In the genomic region with DNA sequence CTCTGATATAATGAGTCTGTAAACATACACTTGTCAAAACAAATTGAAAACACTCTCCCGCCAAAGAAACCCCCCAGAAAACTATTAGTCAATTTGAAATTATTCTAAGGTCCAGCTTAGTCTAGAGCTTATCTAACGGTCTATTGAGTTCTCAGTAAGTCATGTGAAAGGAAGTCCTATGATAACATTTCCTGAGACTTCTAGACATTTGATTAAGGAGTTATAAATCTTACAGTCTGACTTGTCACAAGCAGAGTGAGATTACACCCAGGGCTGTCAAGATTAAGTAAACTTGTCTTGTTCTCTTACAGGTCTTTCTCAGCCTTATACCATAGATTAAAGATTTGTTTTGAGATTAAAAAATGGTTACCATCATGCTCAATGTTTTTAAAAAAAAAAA, we compare ENCODE assay signal across 10 cellular contexts.
DNase-seq lines count a peak whose midpoint lies in the region; ATAC-seq, FAIRE-seq and TF ChIP-seq lines count a peak whose summit lies in the region.
"Had no signal": no experiment of that assay in that cellular context is flagged by ENCODE, and none has a peak within 500 bp of the region (broad histone marks: within the 10 kb centered on the region; RNA-seq: fewer than 3 reads in every experiment).

No MANE protein-coding gene starts in this region.

- no peak overlapping the region for H2BK120ac ChIP-seq in trophoblast cell (ENCODE audit: insufficient read depth, low read length, poor library complexity)

- H3K4me2 ChIP-seq in trophoblast cell (ENCODE audit: low read length): no peak overlapping the region

- CTCF ChIA-PET in HEK293T (lab: Yijun Ruan, JAX): interaction anchor here (0.6 kb wide), 1 partner anchor 1276 kb away, joined by 3 read pairs; no protein-coding TSS in a partner anchor
- CTCF ChIA-PET in activated CD8-positive, alpha-beta T cell treated with anti-CD3 and anti-CD28 coated beads, Interleukin-2, amount 10 ng/mL, durations not matched to agents 7 days and 5 days (lab: Charles Lee): interaction anchor here (0.9 to 1.5 kb wide), 3 partner anchors 51 to 96 kb away, joined by 3 read pairs; no protein-coding TSS in a partner anchor
- CTCF ChIA-PET in naive thymus-derived CD4-positive, alpha-beta T cell (lab: Charles Lee): no interaction called here

- peak; percentile 6 for ATAC-seq in activated CD8-positive, alpha-beta T cell treated with anti-CD3 and anti-CD28 coated beads, Interleukin-2, amount 10 ng/mL, durations not matched to agents 7 days and 5 days
- ATAC-seq in naive thymus-derived CD4-positive, alpha-beta T cell: peak; percentile 41
- ATAC-seq in foreskin keratinocyte: no peak

- H3K4me1 ChIP-seq in naive thymus-derived CD4-positive, alpha-beta T cell (ENCODE audit: control insufficient read depth in 2 of 2, insufficient read depth in 2 of 2, low read length in 2 of 2): peaks cover 21 to 66% of the 10 kb centered on the region in 2 donors
- H3K4me1 ChIP-seq in foreskin keratinocyte (no peaks in the 10 kb centered on the region), trophoblast cell (ENCODE audit: control insufficient read depth in 1 of 2, insufficient read depth in 2 of 2, low read length in 2 of 2) (no peaks in the 10 kb centered on the region)

- H2AK5ac ChIP-seq in trophoblast cell (ENCODE audit: low read length): no peak overlapping the region

- H3K27me3 Mint-ChIP-seq in activated CD8-positive, alpha-beta T cell treated with anti-CD3 and anti-CD28 coated beads, Interleukin-2, amount 10 ng/mL, durations not matched to agents 7 days and 5 days (ENCODE audit: low read depth): no peaks in the 10 kb centered on the region
- H3K27me3 Mint-ChIP-seq in naive thymus-derived CD4-positive, alpha-beta T cell: peaks cover 0 to 56% (median 0%) of the 10 kb centered on the region in 5 donors

- H3K14ac ChIP-seq in trophoblast cell (ENCODE audit: low read length): no peak overlapping the region

- H2BK12ac ChIP-seq in trophoblast cell (ENCODE audit: low read length): no peak overlapping the region

- no peaks in the 10 kb centered on the region for H3K36me3 ChIP-seq in naive thymus-derived CD4-positive, alpha-beta T cell (ENCODE audit: control insufficient read depth in 2 of 3, insufficient read depth in 3 of 3, low read length in 3 of 3)
- H3K36me3 ChIP-seq in trophoblast cell (ENCODE audit: control insufficient read depth in 1 of 2, insufficient read depth in 2 of 2, low read length in 2 of 2): no peaks in the 10 kb centered on the region

- H3K9me3 Mint-ChIP-seq in activated CD8-positive, alpha-beta T cell treated with anti-CD3 and anti-CD28 coated beads, Interleukin-2, amount 10 ng/mL, durations not matched to agents 7 days and 5 days (ENCODE audit: insufficient read depth): no peaks in the 10 kb centered on the region
- peaks cover 0 to 8% (median 0%) of the 10 kb centered on the region in 11 donors for H3K9me3 Mint-ChIP-seq in naive thymus-derived CD4-positive, alpha-beta T cell

- H3K27ac ChIP-seq in naive thymus-derived CD4-positive, alpha-beta T cell (ENCODE audit: low read depth, low read length): peak overlapping the region; percentile 59
- H3K27ac ChIP-seq in foreskin keratinocyte (no peak overlapping the region), trophoblast cell (ENCODE audit: low read depth, low read length) (no peak overlapping the region)

- peak; percentile 47 for FAIRE-seq in GM18507 (lab: Jason Lieb, UNC)

- H3K27ac Mint-ChIP-seq in activated CD8-positive, alpha-beta T cell treated with anti-CD3 and anti-CD28 coated beads, Interleukin-2, amount 10 ng/mL, durations not matched to agents 7 days and 5 days: peak overlapping the region; percentile 95
- peak overlapping the region; percentile 85 to 97 (median 90) for H3K27ac Mint-ChIP-seq in naive thymus-derived CD4-positive, alpha-beta T cell

- H3K4me1 Mint-ChIP-seq in activated CD8-positive, alpha-beta T cell treated with anti-CD3 and anti-CD28 coated beads, Interleukin-2, amount 10 ng/mL, durations not matched to agents 7 days and 5 days (ENCODE audit: low read depth): peaks cover 66% of the 10 kb centered on the region
- H3K4me1 Mint-ChIP-seq in naive thymus-derived CD4-positive, alpha-beta T cell: peaks cover 31 to 96% (median 94%) of the 10 kb centered on the region in 7 donors

- H3K4me3 Mint-ChIP-seq in activated CD8-positive, alpha-beta T cell treated with anti-CD3 and anti-CD28 coated beads, Interleukin-2, amount 10 ng/mL, durations not matched to agents 7 days and 5 days: peak overlapping the region; percentile 73
- H3K4me3 Mint-ChIP-seq in naive thymus-derived CD4-positive, alpha-beta T cell: peak overlapping the region; percentile 51 to 85 (median 79)

- intact Hi-C loops in naive thymus-derived CD4-positive, alpha-beta T cell (cut with micrococcal nuclease): loop anchor here (2.0 to 10.0 kb wide), 11 partner anchors 97 to 500 kb away; partner anchors contain the start of gene EIF4E3 (in 1 of the 2)

- no peaks in the 10 kb centered on the region for H3K27me3 ChIP-seq in naive thymus-derived CD4-positive, alpha-beta T cell (ENCODE audit: control insufficient read depth in 2 of 2, insufficient read depth in 2 of 2, low read length in 2 of 2)
- H3K27me3 ChIP-seq in foreskin keratinocyte: peaks cover 5% of the 10 kb centered on the region
- H3K27me3 ChIP-seq in trophoblast cell (ENCODE audit: insufficient read depth, low read length): no peaks in the 10 kb centered on the region

- no peak overlapping the region for H2AFZ ChIP-seq in trophoblast cell (ENCODE audit: insufficient read depth, low read length, poor library complexity)

- no peak for TF ChIP-seq CTCF in foreskin keratinocyte (conservative IDR thresholded peaks at IDR 0.05)

- no peak overlapping the region for H4K12ac ChIP-seq in trophoblast cell (ENCODE audit: low read depth, low read length)

- DNase-seq in GM18507 (ENCODE audit: extremely low spot score, insufficient read length, low read depth): no peak
- DNase-seq in HEK293T (ENCODE audit: extremely low spot score): no peak
- DNase-seq in activated CD8-positive, alpha-beta T cell treated with anti-CD3 and anti-CD28 coated beads, Interleukin-2, amount 10 ng/mL, durations not matched to agents 7 days and 5 days: no peak
- DNase-seq in naive thymus-derived CD4-positive, alpha-beta T cell: peak in 2 of 9 donors; percentile 11 to 15
- no peak for DNase-seq in foreskin keratinocyte
- no peak for DNase-seq in trophoblast cell
- no peak for DNase-seq in effector CD4-positive, alpha-beta T cell
- DNase-seq in LoVo (ENCODE audit: low spot score): no peak
- DNase-seq: NCI-H774, occipital lobe had no signal

- no peak overlapping the region for H2BK5ac ChIP-seq in trophoblast cell (ENCODE audit: low read depth, low read length, poor library complexity)

- no peak overlapping the region for H4K91ac ChIP-seq in trophoblast cell (ENCODE audit: low read depth, low read length)

- POLR2A ChIA-PET in HEK293T (lab: Yijun Ruan, JAX): interaction anchor here (1.6 kb wide), 1 partner anchor 355 kb away, joined by 4 read pairs; no protein-coding TSS in a partner anchor
- POLR2A ChIA-PET in activated CD8-positive, alpha-beta T cell treated with anti-CD3 and anti-CD28 coated beads, Interleukin-2, amount 10 ng/mL, durations not matched to agents 7 days and 5 days (lab: Charles Lee): interaction anchor here (0.6 to 2.8 kb wide), 4 partner anchors 9 to 163 kb away, joined by 3 to 15 read pairs (median 6); no protein-coding TSS in a partner anchor
- POLR2A ChIA-PET in naive thymus-derived CD4-positive, alpha-beta T cell (lab: Charles Lee): interaction anchor here (0.6 to 1.7 kb wide), 4 partner anchors 10 to 268 kb away, joined by 3 to 4 read pairs (median 3); no protein-coding TSS in a partner anchor

- H3K9ac ChIP-seq in trophoblast cell (ENCODE audit: low read length): no peak overlapping the region

- no peak overlapping the region for H3K23ac ChIP-seq in trophoblast cell (ENCODE audit: low read length)

- no peaks in the 10 kb centered on the region for H3K9me3 ChIP-seq in naive thymus-derived CD4-positive, alpha-beta T cell (ENCODE audit: control insufficient read depth in 2 of 3, low read length in 3 of 3)
- H3K9me3 ChIP-seq in trophoblast cell (ENCODE audit: insufficient read depth, low read depth, low read length): peaks cover 1% of the 10 kb centered on the region

- H3K79me1 ChIP-seq in trophoblast cell (ENCODE audit: low read length): no peaks in the 10 kb centered on the region

- H3K4ac ChIP-seq in trophoblast cell (ENCODE audit: low read depth, low read length): no peak overlapping the region

- no CpG with 5 or more reads among the region's 2 CpGs for WGBS in trophoblast cell (ENCODE audit: extremely low coverage, insufficient coverage, insufficient read length)

- no peak overlapping the region for H4K8ac ChIP-seq in trophoblast cell (ENCODE audit: low read depth, low read length)

- H3K36me3 Mint-ChIP-seq in activated CD8-positive, alpha-beta T cell treated with anti-CD3 and anti-CD28 coated beads, Interleukin-2, amount 10 ng/mL, durations not matched to agents 7 days and 5 days (ENCODE audit: low read depth): peaks cover 6% of the 10 kb centered on the region
- H3K36me3 Mint-ChIP-seq in naive thymus-derived CD4-positive, alpha-beta T cell: peaks cover 7 to 18% (median 9%) of the 10 kb centered on the region in 5 donors

- peak overlapping the region; percentile 48 for H3K4me3 ChIP-seq in naive thymus-derived CD4-positive, alpha-beta T cell (ENCODE audit: low read length)
- H3K4me3 ChIP-seq in trophoblast cell (ENCODE audit: low read depth, low read length): no peak overlapping the region

- H3K18ac ChIP-seq in trophoblast cell (ENCODE audit: low read length): no peak overlapping the region

- H3K79me2 ChIP-seq in trophoblast cell (ENCODE audit: control insufficient read depth, insufficient read depth, low read length, poor library complexity): no peaks in the 10 kb centered on the region

TF ChIP-seq in HEK293T, 16 proteins besides CTCF, POLR2A, EP300 and RAD21:
- TF ChIP-seq TARDBP (IDR thresholded peaks at IDR 0.05) (no peak), PKNOX1 (IDR thresholded peaks at IDR 0.05) (peak; percentile 86)
